In the genomic region with DNA sequence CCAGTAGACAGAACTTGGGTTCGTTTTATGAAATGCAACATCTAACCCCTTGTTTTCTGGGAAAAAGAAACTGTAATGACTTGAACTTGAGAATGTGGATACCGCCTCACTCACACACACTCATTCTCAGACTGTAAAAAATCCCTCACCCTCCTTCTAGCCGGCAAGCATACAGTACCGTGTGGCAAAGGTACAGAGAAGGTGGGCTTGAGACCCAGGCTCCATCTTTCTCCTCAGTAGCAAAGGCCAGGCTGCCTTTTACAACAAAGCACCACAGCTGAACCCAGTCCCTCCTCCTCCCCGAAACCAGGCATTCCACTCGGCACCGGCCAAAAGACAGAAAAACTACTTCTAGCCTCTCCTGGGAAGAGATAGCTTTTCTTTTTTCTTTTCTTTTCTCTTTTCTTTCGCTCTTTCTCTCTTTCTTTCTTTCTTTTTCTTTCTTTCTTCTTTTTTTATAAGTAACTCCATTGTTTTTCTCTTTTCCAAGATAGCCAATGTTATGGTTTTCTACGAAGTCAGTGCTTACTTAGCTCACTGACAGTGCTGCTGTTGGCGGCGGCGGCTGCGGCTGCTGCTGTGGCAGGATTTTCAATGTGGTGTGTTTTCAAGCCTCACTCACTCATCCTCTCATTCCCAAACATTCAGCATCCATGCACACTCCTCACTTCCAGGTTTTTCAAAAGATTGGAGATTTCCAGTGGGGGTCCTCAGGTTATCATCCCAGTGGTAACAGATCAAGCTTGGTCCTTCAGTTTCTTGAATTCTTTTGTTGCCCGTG, we compare ENCODE assay signal across 8 cellular contexts. TPM values are rescaled to one million over a fixed set of nuclear protein-coding genes. Genes with fewer than 3 reads are reported as not detected.
DNase-seq lines count a peak whose midpoint lies in the region; TF ChIP-seq lines count a peak whose summit lies in the region.
"Not testable (repeated sequence)": the region's sequence is repeated elsewhere in the genome, so short reads cannot be mapped to it uniquely, and the experiment has no call there.

No MANE protein-coding gene starts in this region.

- TF ChIP-seq EP300 in stomach (IDR thresholded peaks at IDR 0.05), result not testable (repeated sequence)

- POLR2A ChIA-PET in activated CD4-positive, alpha-beta T cell treated with anti-CD3 and anti-CD28 coated beads, Interleukin-2, amount 10 ng/mL, durations not matched to agents 7 days and 5 days (lab: Charles Lee), result not testable (repeated sequence)

- H3K36me3 ChIP-seq in Loucy (ENCODE audit: insufficient read depth, low read length); fibroblast of lung (ENCODE audit: control insufficient read depth, insufficient read depth, low read length); osteoblast (ENCODE audit: insufficient read depth, low read length); stomach: not testable (repeated sequence)

- H3K27ac Mint-ChIP-seq in activated CD4-positive, alpha-beta T cell treated with anti-CD3 and anti-CD28 coated beads, Interleukin-2, amount 10 ng/mL, durations not matched to agents 7 days and 5 days, result peak overlapping the region; percentile 87
- peak overlapping the region in 1 of 6 donors; percentile 67 for H3K27ac Mint-ChIP-seq in immature natural killer cell

- TF ChIP-seq POLR2A in stomach (IDR thresholded peaks at IDR 0.05), result not testable (repeated sequence)

- H3K9me2 ChIP-seq in Loucy (replicated peaks; ENCODE audit: low read depth, low read length), result not testable (repeated sequence)

- H3K4me3 ChIP-seq in AG10803 (ENCODE audit: low read length) (peak overlapping the region; percentile 42), astrocyte of the spinal cord (ENCODE audit: low read depth, low read length) (peak overlapping the region; percentile 10), fibroblast of lung (replicated peaks in 1 of 4; ENCODE audit: control extremely low read depth in 1 of 4, insufficient read depth in 1 of 4, low read depth in 3 of 4, low read length in 4 of 4) (peak overlapping the region; percentile 26 to 55 (median 46)), osteoblast (ENCODE audit: insufficient read depth, low read length) (peak overlapping the region; percentile 71), stomach (peak overlapping the region; percentile 15 to 37 (median 36))
- H3K4me3 ChIP-seq in Loucy (ENCODE audit: low read length, poor library complexity, severe bottlenecking), result not testable (repeated sequence)

- peak overlapping the region; percentile 37 for H3K27ac ChIP-seq in fibroblast of lung (ENCODE audit: insufficient read depth, low read length)
- not testable (repeated sequence) for H3K27ac ChIP-seq in osteoblast (ENCODE audit: low read depth, low read length); stomach

- H3K9me3 ChIP-seq in Loucy (ENCODE audit: insufficient read depth, low read depth, low read length); fibroblast of lung (ENCODE audit: control insufficient read depth, insufficient read depth, low read depth, low read length); osteoblast (ENCODE audit: low read depth, low read length); stomach: not testable (repeated sequence)

- CTCF ChIA-PET in activated CD4-positive, alpha-beta T cell treated with anti-CD3 and anti-CD28 coated beads, Interleukin-2, amount 10 ng/mL, durations not matched to agents 7 days and 5 days (lab: Charles Lee), result not testable (repeated sequence)

- intact Hi-C loops in stomach (cut with DNase I; ENCODE audit: low total_unique reads), result not testable (repeated sequence)

- H4K20me1 ChIP-seq in Loucy (ENCODE audit: insufficient read depth, low read length, poor library complexity, severe bottlenecking); fibroblast of lung (ENCODE audit: control insufficient read depth, extremely low read depth, insufficient read depth, low read length); osteoblast (ENCODE audit: insufficient read depth, low read length): not testable (repeated sequence)

- not testable (repeated sequence) for DNase-seq in AG10803 (ENCODE audit: low read depth); activated CD4-positive, alpha-beta T cell treated with anti-CD3 and anti-CD28 coated beads, Interleukin-2, amount 10 ng/mL, durations not matched to agents 7 days and 5 days; astrocyte of the spinal cord (ENCODE audit: low read depth, low spot score); fibroblast of lung (ENCODE audit: low read depth in 2 of 2); immature natural killer cell; osteoblast (ENCODE audit: insufficient read length, low spot score, missing footprints); stomach

- not testable (repeated sequence) for H3K27me3 Mint-ChIP-seq in activated CD4-positive, alpha-beta T cell treated with anti-CD3 and anti-CD28 coated beads, Interleukin-2, amount 10 ng/mL, durations not matched to agents 7 days and 5 days; immature natural killer cell (ENCODE audit: low read depth in 3 of 3)

- peak overlapping the region; percentile 53 for H3K4me2 ChIP-seq in Loucy (ENCODE audit: low read depth, low read length, poor library complexity, severe bottlenecking)
- peak overlapping the region; percentile 81 for H3K4me2 ChIP-seq in fibroblast of lung (ENCODE audit: extremely low read depth, insufficient read depth, low read length)
- H3K4me2 ChIP-seq in osteoblast (ENCODE audit: insufficient read depth, low read length), result peak overlapping the region; percentile 79

- not testable (repeated sequence) for H3K36me3 Mint-ChIP-seq in activated CD4-positive, alpha-beta T cell treated with anti-CD3 and anti-CD28 coated beads, Interleukin-2, amount 10 ng/mL, durations not matched to agents 7 days and 5 days (ENCODE audit: low read depth); immature natural killer cell

- H3K9ac ChIP-seq in Loucy (ENCODE audit: low read depth, low read length, poor library complexity, severe bottlenecking); fibroblast of lung (ENCODE audit: insufficient read depth, low read length): not testable (repeated sequence)

- peaks cover 20% of the 10 kb centered on the region for H3K9me3 Mint-ChIP-seq in activated CD4-positive, alpha-beta T cell treated with anti-CD3 and anti-CD28 coated beads, Interleukin-2, amount 10 ng/mL, durations not matched to agents 7 days and 5 days
- H3K9me3 Mint-ChIP-seq in immature natural killer cell, result not testable (repeated sequence)

- H2AFZ ChIP-seq in Loucy (ENCODE audit: low read length), result peak overlapping the region; percentile 85
- H2AFZ ChIP-seq in fibroblast of lung (ENCODE audit: low read length), result peak overlapping the region; percentile 95
- H2AFZ ChIP-seq in osteoblast (ENCODE audit: low read length), result peak overlapping the region; percentile 94

- peaks cover 17% of the 10 kb centered on the region for H3K4me1 Mint-ChIP-seq in activated CD4-positive, alpha-beta T cell treated with anti-CD3 and anti-CD28 coated beads, Interleukin-2, amount 10 ng/mL, durations not matched to agents 7 days and 5 days
- not testable (repeated sequence) for H3K4me1 Mint-ChIP-seq in immature natural killer cell

- not testable (repeated sequence) for H3K27me3 ChIP-seq in Loucy (ENCODE audit: insufficient read depth, low read length, poor library complexity, severe bottlenecking); fibroblast of lung (ENCODE audit: control insufficient read depth, insufficient read depth, low read length); osteoblast (ENCODE audit: insufficient read depth, low read length)
- H3K27me3 ChIP-seq in stomach, result peaks cover 0 to 16% (median 9%) of the 10 kb centered on the region in 3 donors

- in situ Hi-C loops in astrocyte of the spinal cord (cut with HindIII; ENCODE audit: low sequenced_read_pairs), result not testable (repeated sequence)

- H3K4me1 ChIP-seq in Loucy (ENCODE audit: insufficient read depth, low read length, poor library complexity, severe bottlenecking); fibroblast of lung (ENCODE audit: control insufficient read depth, extremely low read depth, insufficient read depth, low read length); osteoblast (ENCODE audit: insufficient read depth, low read length); stomach: not testable (repeated sequence)

- 51 to 65% (median 54%) methylated on average over 14 of the region's 14 CpGs for WGBS in stomach, 5 donors

- not testable (repeated sequence) for H3K79me2 ChIP-seq in Loucy (ENCODE audit: insufficient read depth, low read length); fibroblast of lung (ENCODE audit: control insufficient read depth, insufficient read depth, low read length); osteoblast (ENCODE audit: insufficient read depth, low read length)

- not testable (repeated sequence) for H3F3A ChIP-seq in Loucy (ENCODE audit: low read depth)

- peak overlapping the region; percentile 13 for H3K4me3 Mint-ChIP-seq in activated CD4-positive, alpha-beta T cell treated with anti-CD3 and anti-CD28 coated beads, Interleukin-2, amount 10 ng/mL, durations not matched to agents 7 days and 5 days
- peak overlapping the region in 3 of 5 donors; percentile 35 to 70 (median 64) for H3K4me3 Mint-ChIP-seq in immature natural killer cell

- not testable (repeated sequence) for TF ChIP-seq CTCF in AG10803 (conservative IDR thresholded peaks at IDR 0.05; ENCODE audit: low read length); Loucy (conservative IDR thresholded peaks at IDR 0.05; ENCODE audit: low read length); astrocyte of the spinal cord (IDR thresholded peaks at IDR 0.05; ENCODE audit: low read depth, low read length); fibroblast of lung (conservative IDR thresholded peaks at IDR 0.05 in 1 of 2, IDR thresholded peaks at IDR 0.05 in 1 of 2; ENCODE audit: low read depth in 1 of 2, low read length in 2 of 2); osteoblast (IDR thresholded peaks at IDR 0.05; ENCODE audit: extremely low read depth, low read depth, low read length); stomach (IDR thresholded peaks at IDR 0.05)

RNA-seq across cellular contexts. Expression of gene ZNF783, which starts 59.3 kb away (rescaled TPM):
- 10 to 100 TPM; 19.0 to 21.7 TPM for total RNA-seq in activated CD4-positive, alpha-beta T cell treated with anti-CD3 and anti-CD28 coated beads, Interleukin-2, amount 10 ng/mL, durations not matched to agents 7 days and 5 days
- 8.7 and 11.4 TPM in 2 replicates for total RNA-seq in fibroblast of lung
- polyA plus RNA-seq in fibroblast of lung, result 2.6 and 3.3 TPM in 2 replicates
- polyA plus RNA-seq in fibroblast of lung (2012), result 2.3 and 2.9 TPM in 2 replicates
- 5.2 and 6.1 TPM in 2 replicates for polyA minus RNA-seq in fibroblast of lung (ENCODE audit: low replicate concordance)
- 1 to 10 TPM; 1.6 to 4.4 (median 3.0) TPM for polyA plus RNA-seq in immature natural killer cell
- total RNA-seq in osteoblast, result 13.3 and 13.4 TPM in 2 replicates
- 10 to 100 TPM in 4 of 5 donors, 1 to 10 TPM in 1; 8.5 to 31.2 (median 15.4) TPM for total RNA-seq in stomach
- 1 to 10 TPM; 3.7 to 6.5 (median 4.1) TPM for polyA plus RNA-seq in stomach
